Comparison of ENCODE assay signal across 8 cellular contexts in genomic region chr16:15262179-15262578, GRCh38.
DNase-seq lines count a peak whose midpoint lies in the region; ATAC-seq, FAIRE-seq and TF ChIP-seq lines count a peak whose summit lies in the region.
"Not testable (repeated sequence)": the region's sequence is repeated elsewhere in the genome, so short reads cannot be mapped to it uniquely, and the experiment has no call there.

No MANE protein-coding gene starts in this region.

- not testable (repeated sequence) for TF ChIP-seq POLR2A in K562 (conservative IDR thresholded peaks at IDR 0.05)

- not testable (repeated sequence) for BruUV-seq in K562 (replicated peaks; lab: Mats Ljungman, UMichigan)

- H3K27me3 Mint-ChIP-seq in memory B cell; stimulated activated memory B cell treated with anti-CD40 and anti-IgM and Interleukin-4, amounts not matched to agents 10 μg/mL and 1 μg/mL and 100 μg/mL, for 72 hours: not testable (repeated sequence)

- WGBS in K562 (ENCODE audit: insufficient coverage, low coverage, missing lambda C conversion rate): 4% methylated on average over 4 of the region's 8 CpGs
- 46% methylated on average over 7 of the region's 8 CpGs for WGBS in hepatocyte (ENCODE audit: low lambda C conversion rate, missing lambda C conversion rate)

- CTCF ChIA-PET in K562 (lab: Yijun Ruan, JAX; ENCODE audit: low intra/inter-chr PET ratio): not testable (repeated sequence)

- not testable (repeated sequence) for H3K27ac ChIP-seq in Karpas-422 (ENCODE audit: low read length); K562 (ENCODE audit: extremely low read depth, low read depth, low read length); hepatocyte

- not testable (repeated sequence) for H4K20me1 ChIP-seq in Karpas-422 (ENCODE audit: insufficient read depth, low read depth, low read length); K562 (replicated peaks; ENCODE audit: control insufficient read depth, insufficient read depth, low read length); hepatocyte (ENCODE audit: insufficient read depth, poor library complexity, severe bottlenecking)

- H3K36me3 ChIP-seq in Karpas-422 (ENCODE audit: insufficient read depth, low read length); K562 (ENCODE audit: control insufficient read depth, insufficient read depth, low read length); hepatocyte (replicated peaks; ENCODE audit: insufficient read depth, low read depth): not testable (repeated sequence)

- not testable (repeated sequence) for H3K4me1 Mint-ChIP-seq in memory B cell; stimulated activated memory B cell treated with anti-CD40 and anti-IgM and Interleukin-4, amounts not matched to agents 10 μg/mL and 1 μg/mL and 100 μg/mL, for 72 hours

- H3K36me3 Mint-ChIP-seq in memory B cell; stimulated activated memory B cell treated with anti-CD40 and anti-IgM and Interleukin-4, amounts not matched to agents 10 μg/mL and 1 μg/mL and 100 μg/mL, for 72 hours: not testable (repeated sequence)

- POLR2A ChIA-PET in K562 (lab: Yijun Ruan, JAX): not testable (repeated sequence)

- not testable (repeated sequence) for H3K9me3 Mint-ChIP-seq in memory B cell; stimulated activated memory B cell treated with anti-CD40 and anti-IgM and Interleukin-4, amounts not matched to agents 10 μg/mL and 1 μg/mL and 100 μg/mL, for 72 hours

- not testable (repeated sequence) for H3K4me3 Mint-ChIP-seq in memory B cell; stimulated activated memory B cell treated with anti-CD40 and anti-IgM and Interleukin-4, amounts not matched to agents 10 μg/mL and 1 μg/mL and 100 μg/mL, for 72 hours

- not testable (repeated sequence) for TF ChIP-seq EP300 in K562 (IDR thresholded peaks at IDR 0.05; ENCODE audit: low read length)

- not testable (repeated sequence) for H3K9me2 ChIP-seq in Karpas-422 (replicated peaks; ENCODE audit: insufficient read depth, low read length); hepatocyte (replicated peaks; ENCODE audit: insufficient read depth)

- H3K9me3 ChIP-seq in Karpas-422 (ENCODE audit: low read length); K562 (replicated peaks; ENCODE audit: control insufficient read depth, insufficient read depth, low read depth, low read length); hepatocyte (ENCODE audit: low read depth): not testable (repeated sequence)

- not testable (repeated sequence) for H2AFZ ChIP-seq in Karpas-422 (ENCODE audit: low read length); K562 (ENCODE audit: low read depth, low read length); hepatocyte

- not testable (repeated sequence) for H3K79me2 ChIP-seq in Karpas-422 (ENCODE audit: low read length); K562 (ENCODE audit: control insufficient read depth, insufficient read depth, low read length); hepatocyte

- in situ Hi-C loops in K562 (cut with MboI): not testable (repeated sequence)

- H3K9ac ChIP-seq in Karpas-422 (ENCODE audit: low read length); K562 (ENCODE audit: insufficient read depth in 1 of 2, low read depth in 2 of 2, low read length in 2 of 2): not testable (repeated sequence)

- not testable (repeated sequence) for H3K4me2 ChIP-seq in Karpas-422 (ENCODE audit: low read depth, low read length, poor library complexity, severe bottlenecking); K562 (ENCODE audit: insufficient read depth, low read length); hepatocyte

- DNase-seq in ELF-1 (ENCODE audit: low read depth, low spot score) (peak; percentile 4), Karpas-422 (peak; percentile 68), NOMO-1 treated with dmso at 0.1 percent for 144 hours (lab: John Stamatoyannopoulos, UW; ENCODE audit: unreplicated experiment) (peak; percentile 31), RPMI8226 (peak; percentile 1), K562 (ENCODE audit: extremely low read depth in 1 of 4, low spot score in 3 of 4) (peak in 1 of 4 experiments; percentile 13), hepatocyte (ENCODE audit: low spot score) (peak; percentile 0)
- not testable (repeated sequence) for DNase-seq in memory B cell (ENCODE audit: low spot score in 2 of 2)

- TF ChIP-seq CTCF in K562 (IDR thresholded peaks at IDR 0.05 in 2 of 3, conservative IDR thresholded peaks at IDR 0.05 in 1 of 3; ENCODE audit: insufficient read depth in 2 of 3, low read depth in 1 of 3, low read length in 3 of 3); hepatocyte (IDR thresholded peaks at IDR 0.05; ENCODE audit: poor library complexity): not testable (repeated sequence)

- H3K4me1 ChIP-seq in Karpas-422 (ENCODE audit: low read length): peaks cover 12% of the 10 kb centered on the region
- not testable (repeated sequence) for H3K4me1 ChIP-seq in K562 (replicated peaks in 1 of 2; ENCODE audit: control insufficient read depth in 2 of 2, insufficient read depth in 2 of 2, low read length in 2 of 2); hepatocyte (ENCODE audit: insufficient read depth)

- intact Hi-C loops in K562 (cut with micrococcal nuclease): not testable (repeated sequence)

- not testable (repeated sequence) for H3K27me3 ChIP-seq in Karpas-422 (ENCODE audit: low read length); K562 (ENCODE audit: control insufficient read depth in 2 of 2, insufficient read depth in 2 of 2, low read length in 2 of 2); hepatocyte

- not testable (repeated sequence) for H3K9me1 ChIP-seq in K562 (ENCODE audit: control insufficient read depth, insufficient read depth, low read length)

- not testable (repeated sequence) for H3K27ac Mint-ChIP-seq in memory B cell; stimulated activated memory B cell treated with anti-CD40 and anti-IgM and Interleukin-4, amounts not matched to agents 10 μg/mL and 1 μg/mL and 100 μg/mL, for 72 hours

- ATAC-seq in K562: peak; percentile 82
- peak; percentile 95 for ATAC-seq in memory B cell (ENCODE audit: low read depth)
- ATAC-seq in stimulated activated memory B cell treated with anti-CD40 and anti-IgM and Interleukin-4, amounts not matched to agents 10 μg/mL and 1 μg/mL and 100 μg/mL, for 72 hours: peak; percentile 63

- H3K4me3 ChIP-seq in Karpas-422 (ENCODE audit: low read length); K562; hepatocyte: not testable (repeated sequence)

- not testable (repeated sequence) for FAIRE-seq in K562 (lab: Jason Lieb, UNC)

- TF ChIP-seq RAD21 in K562 (CRISPR knock-in tag; conservative IDR thresholded peaks at IDR 0.05 in 1 of 2, IDR thresholded peaks at IDR 0.05 in 1 of 2): not testable (repeated sequence)
